ENCODE assay signal across 1 cellular context in genomic region chr2:181174880-181175590, GRCh38.
TF ChIP-seq lines count a peak whose summit lies in the region.

No MANE protein-coding gene starts in this region.

TF ChIP-seq in HepG2, 621 proteins besides CTCF, POLR2A, EP300 and RAD21 (continued from another document):
- TF ChIP-seq CEBPZ (IDR thresholded peaks at IDR 0.05; ENCODE audit: low read length) (no peak), ZNF264 (CRISPR knock-in tag; IDR thresholded peaks at IDR 0.05) (no peak), SUZ12 (IDR thresholded peaks at IDR 0.05; ENCODE audit: low read depth, low read length) (no peak), KDM5A (IDR thresholded peaks at IDR 0.05; ENCODE audit: borderline replicate concordance, low read length) (no peak), REXO4 (CRISPR knock-in tag; IDR thresholded peaks at IDR 0.05; ENCODE audit: borderline replicate concordance) (no peak), FOXK2 (IDR thresholded peaks at IDR 0.05) (no peak), ZNF772 (CRISPR knock-in tag; IDR thresholded peaks at IDR 0.05) (no peak), KDM1A (CRISPR knock-in tag; IDR thresholded peaks at IDR 0.05) (no peak), GTF3A (CRISPR knock-in tag; conservative IDR thresholded peaks at IDR 0.05) (no peak), SAFB2 (CRISPR knock-in tag; IDR thresholded peaks at IDR 0.05; ENCODE audit: borderline replicate concordance, low read depth) (no peak)
